In genomic region chr1:234309243-234309597, GRCh38 we compare ENCODE assay signal across 12 cellular contexts.
A peak's percentile ranks its signal among the peaks of the same experiment; 100 is the strongest.
DNase-seq lines count a peak whose midpoint lies in the region; ATAC-seq and TF ChIP-seq lines count a peak whose summit lies in the region.
"Had no signal": no experiment of that assay in that cellular context is flagged by ENCODE, and none has a peak within 500 bp of the region (broad histone marks: within the 10 kb centered on the region; RNA-seq: fewer than 3 reads in every experiment).

No MANE protein-coding gene starts in this region.

- H2AFZ ChIP-seq in PC-3 (ENCODE audit: low read length): peak overlapping the region; percentile 60
- H2AFZ ChIP-seq: parathyroid adenoma had no signal

- H3K36me3 ChIP-seq in PC-3 (ENCODE audit: low read depth, low read length) (no peaks in the 10 kb centered on the region), lower lobe of right lung (no peaks in the 10 kb centered on the region), aorta (ENCODE audit: control insufficient read depth in 1 of 2, insufficient read depth in 2 of 2, low read length in 1 of 2) (no peaks in the 10 kb centered on the region)
- H3K36me3 ChIP-seq: breast epithelium had no signal

- no peaks in the 10 kb centered on the region for H3K27me3 ChIP-seq in PC-3 (ENCODE audit: low read length)
- no peaks in the 10 kb centered on the region for H3K27me3 ChIP-seq in lower lobe of right lung (ENCODE audit: low read depth)
- H3K27me3 ChIP-seq in aorta (ENCODE audit: control insufficient read depth in 1 of 2, insufficient read depth in 2 of 2, low read length in 1 of 2): no peaks in the 10 kb centered on the region
- H3K27me3 ChIP-seq: breast epithelium had no signal

- CTCF ChIA-PET in PC-3 (lab: Charles Lee): interaction anchor here (0.5 to 1.7 kb wide), 9 partner anchors 33 to 1340 kb away, joined by 3 to 12 read pairs (median 4); no protein-coding TSS in a partner anchor

- POLR2A ChIA-PET in PC-3 (lab: Charles Lee; ENCODE audit: unreplicated experiment): no interaction called here

- no peaks in the 10 kb centered on the region for H3F3A ChIP-seq in PC-3 (ENCODE audit: low read length, unreplicated experiment)

- no TSS peak for BruUV-seq in PC-3 (replicated peaks; lab: Mats Ljungman, UMichigan)

- ATAC-seq in PC-3: peak; percentile 42
- no peak for ATAC-seq in lower lobe of right lung
- peak; percentile 16 for ATAC-seq in aorta (ENCODE audit: low FRiP score)

- no peaks in the 10 kb centered on the region for H3K9me3 ChIP-seq in PC-3 (ENCODE audit: low read length)
- no peaks in the 10 kb centered on the region for H3K9me3 ChIP-seq in lower lobe of right lung
- H3K9me3 ChIP-seq in aorta (ENCODE audit: control insufficient read depth, low read length): no peaks in the 10 kb centered on the region
- H3K9me3 ChIP-seq: breast epithelium had no signal

- no peaks in the 10 kb centered on the region for H3K9me2 ChIP-seq in PC-3 (replicated peaks; ENCODE audit: low read length)

- H3K4me1 ChIP-seq in PC-3 (ENCODE audit: insufficient read depth, low read length): peaks cover 21% of the 10 kb centered on the region
- peaks cover 4% of the 10 kb centered on the region for H3K4me1 ChIP-seq in lower lobe of right lung
- peaks cover 0 to 5% of the 10 kb centered on the region in 2 donors for H3K4me1 ChIP-seq in aorta (ENCODE audit: control insufficient read depth in 1 of 2, insufficient read depth in 2 of 2, low read length in 2 of 2)
- H3K4me1 ChIP-seq: breast epithelium, parathyroid adenoma had no signal

- peak overlapping the region; percentile 82 for H3K4me2 ChIP-seq in PC-3 (ENCODE audit: low read length)

- H3K27ac ChIP-seq in PC-3 (ENCODE audit: low read length) (peak overlapping the region; percentile 92), lower lobe of right lung (no peak overlapping the region), aorta (ENCODE audit: low read depth in 1 of 2, low read length in 2 of 2) (no peak overlapping the region)
- H3K27ac ChIP-seq: breast epithelium, C4-2B, coronary artery, parathyroid adenoma had no signal

- H3K79me2 ChIP-seq in PC-3 (ENCODE audit: low read length): no peaks in the 10 kb centered on the region
- H3K79me2 ChIP-seq: parathyroid adenoma had no signal

- 58 to 62% methylated on average over 4 of the region's 4 CpGs for WGBS in aorta, 2 donors

- TF ChIP-seq CTCF in PC-3 (conservative IDR thresholded peaks at IDR 0.05; ENCODE audit: low read depth, low read length): no peak
- TF ChIP-seq CTCF in lower lobe of right lung (IDR thresholded peaks at IDR 0.05): no peak

- peak overlapping the region; percentile 77 for H3K9ac ChIP-seq in PC-3 (ENCODE audit: low read length)
- H3K9ac ChIP-seq: parathyroid adenoma had no signal

- no peaks in the 10 kb centered on the region for H4K20me1 ChIP-seq in PC-3 (ENCODE audit: low read length)

- peak; percentile 29 for DNase-seq in NCI-H748 (lab: John Stamatoyannopoulos, UW; ENCODE audit: unreplicated experiment)
- no peak for DNase-seq in NCI-H748 treated with DMSO at 0.1 percent for 48 hours (lab: John Stamatoyannopoulos, UW)
- DNase-seq in PC-3: no peak
- no peak for DNase-seq in lower lobe of right lung
- no peak for DNase-seq in aorta
- no peak for DNase-seq in stimulated activated CD8-positive, alpha-beta memory T cell treated with anti-CD3 and anti-CD28 coated beads, Interleukin-4, amount 100 ng/mL, for 48 hours
- no peak for DNase-seq in kidney glomerular epithelial cell (lab: John Stamatoyannopoulos, UW)
- DNase-seq in stimulated activated CD4-positive, alpha-beta T cell treated with anti-CD3 and anti-CD28 coated beads, Interleukin-1b, Interleukin-23, amount 100 ng/mL, for 48 hours: no peak

- intact Hi-C loops in PC-3 (cut with micrococcal nuclease): loop anchor here (2.0 kb wide), 1 partner anchor 18 kb away; no protein-coding TSS in a partner anchor
- intact Hi-C loops in lower lobe of right lung (cut with DNase I): no loop called here
- intact Hi-C loops in aorta (cut with DNase I): no loop called here

- peak overlapping the region; percentile 58 for H3K4me3 ChIP-seq in PC-3 (ENCODE audit: low read length)
- H3K4me3 ChIP-seq in lower lobe of right lung: peak overlapping the region; percentile 17
- no peak overlapping the region for H3K4me3 ChIP-seq in aorta (ENCODE audit: low read length in 2 of 2)
- H3K4me3 ChIP-seq: breast epithelium had no signal

Comparison
In these comparisons a context has a peak if more than half of its experiments do, and no peak if none do; other contexts are left out.
1. ATAC-seq: peak in PC-3 (single experiment) and aorta (single experiment); none in lower lobe of right lung (0 of 2).
2. H3K4me3 ChIP-seq: peak in PC-3 (single experiment) and lower lobe of right lung (single experiment); none in aorta (0 of 2).